15 cellular contexts compared by ENCODE assay signal in the genomic region with DNA sequence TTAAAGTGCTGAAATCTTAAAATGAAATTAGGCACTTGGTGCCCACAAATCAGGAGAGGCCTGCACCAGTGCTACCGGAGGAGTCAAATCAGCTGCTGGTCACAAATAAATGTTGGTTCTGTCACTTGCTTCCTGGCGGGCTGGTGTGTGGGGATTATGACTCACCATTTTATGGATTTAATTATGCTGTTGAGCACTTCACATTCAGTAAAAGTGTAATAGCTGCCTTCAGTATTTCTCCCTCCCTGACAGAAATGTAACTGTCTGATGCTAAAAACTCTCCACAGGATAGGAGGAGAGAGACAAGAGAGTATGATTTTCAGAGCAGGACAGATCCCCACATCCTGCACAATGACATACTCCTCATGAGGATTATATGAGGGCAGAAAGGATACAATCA.
DNase-seq lines count a peak whose midpoint lies in the region; ATAC-seq, FAIRE-seq and TF ChIP-seq lines count a peak whose summit lies in the region.
"Had no signal": no experiment of that assay in that cellular context is flagged by ENCODE, and none has a peak within 500 bp of the region (broad histone marks: within the 10 kb centered on the region; RNA-seq: fewer than 3 reads in every experiment).

No MANE protein-coding gene starts in this region.

- H4K20me1 ChIP-seq in GM23338 (replicated peaks; ENCODE audit: insufficient read depth): no peaks in the 10 kb centered on the region

- no peaks in the 10 kb centered on the region for H3K27me3 ChIP-seq in heart left ventricle
- no peaks in the 10 kb centered on the region for H3K27me3 ChIP-seq in GM23338 (ENCODE audit: insufficient read depth)

- no peak overlapping the region for H3K4me3 Mint-ChIP-seq in GM23338
- H3K4me3 Mint-ChIP-seq: activated T-cell treated with anti-CD3 and anti-CD28 coated beads, Interleukin-2, amount 50 U/mL, for 24 hours; dendritic cell treated with granulocyte-macrophage colony-stimulating factor and Interleukin-4, amounts not matched to agents 40 ng/mL and 50 ng/mL, for 4 days had no signal

- peaks cover 0 to 38% (median 21%) of the 10 kb centered on the region in 12 donors for H3K4me1 ChIP-seq in heart left ventricle
- peaks cover 8% of the 10 kb centered on the region for H3K4me1 ChIP-seq in GM23338 (ENCODE audit: insufficient read depth)

- H3K27ac Mint-ChIP-seq in GM23338: no peak overlapping the region
- H3K27ac Mint-ChIP-seq: activated T-cell treated with anti-CD3 and anti-CD28 coated beads, Interleukin-2, amount 50 U/mL, for 24 hours; dendritic cell treated with granulocyte-macrophage colony-stimulating factor and Interleukin-4, amounts not matched to agents 40 ng/mL and 50 ng/mL, for 4 days had no signal

- 65 to 79% (median 68%) methylated on average over 2 of the region's 2 CpGs for WGBS in heart left ventricle, 4 donors

- peaks cover 3% of the 10 kb centered on the region; the same call in 1 of the 3 replicates for H3K9me3 Mint-ChIP-seq in GM23338
- H3K9me3 Mint-ChIP-seq: activated T-cell treated with anti-CD3 and anti-CD28 coated beads, Interleukin-2, amount 50 U/mL, for 24 hours; dendritic cell treated with granulocyte-macrophage colony-stimulating factor and Interleukin-4, amounts not matched to agents 40 ng/mL and 50 ng/mL, for 4 days had no signal

- DNase-seq in heart left ventricle: peak in 1 of 5 donors; percentile 28
- no peak for DNase-seq in Right ventricle myocardium inferior (ENCODE audit: missing footprints)
- DNase-seq in NCI-H2227 treated with DMSO at 0.1 percent for 48 hours (lab: John Stamatoyannopoulos, UW): peak; percentile 17
- peak; percentile 39 for DNase-seq in fibroblast of peridontal ligament (ENCODE audit: extremely low read depth)
- peak; percentile 38 for DNase-seq in urothelium cell line (ENCODE audit: low spot score)
- DNase-seq in UCSD-AML1 (lab: John Stamatoyannopoulos, UW; ENCODE audit: unreplicated experiment): no peak
- no peak for DNase-seq in GM23338 (ENCODE audit: low spot score)
- DNase-seq: activated T-cell treated with anti-CD3 and anti-CD28 coated beads, Interleukin-2, amount 50 U/mL, for 24 hours; stimulated activated naive CD8-positive, alpha-beta T cell treated with anti-CD3 and anti-CD28 coated beads, Interleukin-15, Interleukin-2, amounts not matched to agents 100 U/mL and 50 U/mL, for 24 hours had no signal

- FAIRE-seq in urothelium cell line (lab: Jason Lieb, UNC): no peak
- FAIRE-seq: GM18507, HepG2, keratinocyte had no signal

- H3K36me3 Mint-ChIP-seq in GM23338 (ENCODE audit: low read depth): no peaks in the 10 kb centered on the region

- TF ChIP-seq CTCF in heart left ventricle (IDR thresholded peaks at IDR 0.05) (no peak), GM23338 (conservative IDR thresholded peaks at IDR 0.05; ENCODE audit: low read depth in 2 of 2) (no peak)

- peaks cover 2% of the 10 kb centered on the region for H3K27me3 Mint-ChIP-seq in GM23338 (ENCODE audit: insufficient read depth, low read depth, poor library complexity)
- H3K27me3 Mint-ChIP-seq: activated T-cell treated with anti-CD3 and anti-CD28 coated beads, Interleukin-2, amount 50 U/mL, for 24 hours; dendritic cell treated with granulocyte-macrophage colony-stimulating factor and Interleukin-4, amounts not matched to agents 40 ng/mL and 50 ng/mL, for 4 days had no signal

- 0 out of 2 replicates have a peak, but pooled peaks cover 3% of the 10 kb centered on the region for H3K79me2 ChIP-seq in GM23338 (replicated peaks; ENCODE audit: insufficient read depth)

- H3K36me3 ChIP-seq in heart left ventricle: peaks cover 0 to 7% (median 0%) of the 10 kb centered on the region in 9 donors
- H3K36me3 ChIP-seq in GM23338 (ENCODE audit: insufficient read depth): no peaks in the 10 kb centered on the region

- intact Hi-C loops in heart left ventricle (cut with DNase I) (loop anchor here in 1 of 10 donors (5.0 kb wide), 1 partner anchor 37 kb away; no protein-coding TSS in a partner anchor), Right ventricle myocardium inferior (cut with DNase I) (no loop called here)

- H3K9me3 ChIP-seq in heart left ventricle: no peaks in the 10 kb centered on the region

- H3K4me3 ChIP-seq in heart left ventricle (no peak overlapping the region), GM23338 (no peak overlapping the region)

- H3K9me2 ChIP-seq in GM23338 (ENCODE audit: insufficient read depth): no peaks in the 10 kb centered on the region

- ATAC-seq in heart left ventricle (peak; percentile 17 to 81 (median 32)), Right ventricle myocardium inferior (no peak), HG03280 (IDR thresholded peaks at IDR 0.05; ENCODE audit: unreplicated experiment) (no peak), GM23338 (no peak)
- ATAC-seq: HepG2; stimulated activated naive CD8-positive, alpha-beta T cell treated with anti-CD3 and anti-CD28 coated beads, Interleukin-15, Interleukin-2, amounts not matched to agents 100 U/mL and 50 U/mL, for 24 hours had no signal

- H3K27ac ChIP-seq in heart left ventricle (no peak overlapping the region), GM23338 (ENCODE audit: low read depth) (no peak overlapping the region)
- H3K27ac ChIP-seq: C4-2B had no signal

- H3K4me2 ChIP-seq in GM23338: no peak overlapping the region

- no peak overlapping the region for H2AFZ ChIP-seq in GM23338

- no peak for TF ChIP-seq POLR2A in heart left ventricle (IDR thresholded peaks at IDR 0.05)

- no peaks in the 10 kb centered on the region for H3F3A ChIP-seq in GM23338 (replicated peaks; ENCODE audit: low read depth)

- H3K4me1 Mint-ChIP-seq in GM23338: peaks cover 4% of the 10 kb centered on the region; the same call in 2 of the 3 replicates

TF ChIP-seq in GM23338, 12 proteins besides CTCF, POLR2A, EP300 and RAD21 (continues in another document):
- TF ChIP-seq ZNF331 (CRISPR knock-in tag; IDR thresholded peaks at IDR 0.05; ENCODE audit: low read depth) (no peak), EZH2phosphoT487 (IDR thresholded peaks at IDR 0.05; ENCODE audit: unreplicated experiment) (no peak), NANOG (IDR thresholded peaks at IDR 0.05; ENCODE audit: borderline replicate concordance) (no peak), CREB1 (CRISPR knock-in tag; IDR thresholded peaks at IDR 0.05; ENCODE audit: low read depth) (no peak), EZH2 (IDR thresholded peaks at IDR 0.05; ENCODE audit: low read depth, unreplicated experiment) (no peak), ZNF114 (CRISPR knock-in tag; IDR thresholded peaks at IDR 0.05) (no peak), POLR2AphosphoS5 (IDR thresholded peaks at IDR 0.05; ENCODE audit: low read depth) (no peak), JUNB (IDR thresholded peaks at IDR 0.05; ENCODE audit: unreplicated experiment) (no peak), STAT1 (IDR thresholded peaks at IDR 0.05; ENCODE audit: unreplicated experiment) (no peak)
- TF ChIP-seq, protein P1, sequence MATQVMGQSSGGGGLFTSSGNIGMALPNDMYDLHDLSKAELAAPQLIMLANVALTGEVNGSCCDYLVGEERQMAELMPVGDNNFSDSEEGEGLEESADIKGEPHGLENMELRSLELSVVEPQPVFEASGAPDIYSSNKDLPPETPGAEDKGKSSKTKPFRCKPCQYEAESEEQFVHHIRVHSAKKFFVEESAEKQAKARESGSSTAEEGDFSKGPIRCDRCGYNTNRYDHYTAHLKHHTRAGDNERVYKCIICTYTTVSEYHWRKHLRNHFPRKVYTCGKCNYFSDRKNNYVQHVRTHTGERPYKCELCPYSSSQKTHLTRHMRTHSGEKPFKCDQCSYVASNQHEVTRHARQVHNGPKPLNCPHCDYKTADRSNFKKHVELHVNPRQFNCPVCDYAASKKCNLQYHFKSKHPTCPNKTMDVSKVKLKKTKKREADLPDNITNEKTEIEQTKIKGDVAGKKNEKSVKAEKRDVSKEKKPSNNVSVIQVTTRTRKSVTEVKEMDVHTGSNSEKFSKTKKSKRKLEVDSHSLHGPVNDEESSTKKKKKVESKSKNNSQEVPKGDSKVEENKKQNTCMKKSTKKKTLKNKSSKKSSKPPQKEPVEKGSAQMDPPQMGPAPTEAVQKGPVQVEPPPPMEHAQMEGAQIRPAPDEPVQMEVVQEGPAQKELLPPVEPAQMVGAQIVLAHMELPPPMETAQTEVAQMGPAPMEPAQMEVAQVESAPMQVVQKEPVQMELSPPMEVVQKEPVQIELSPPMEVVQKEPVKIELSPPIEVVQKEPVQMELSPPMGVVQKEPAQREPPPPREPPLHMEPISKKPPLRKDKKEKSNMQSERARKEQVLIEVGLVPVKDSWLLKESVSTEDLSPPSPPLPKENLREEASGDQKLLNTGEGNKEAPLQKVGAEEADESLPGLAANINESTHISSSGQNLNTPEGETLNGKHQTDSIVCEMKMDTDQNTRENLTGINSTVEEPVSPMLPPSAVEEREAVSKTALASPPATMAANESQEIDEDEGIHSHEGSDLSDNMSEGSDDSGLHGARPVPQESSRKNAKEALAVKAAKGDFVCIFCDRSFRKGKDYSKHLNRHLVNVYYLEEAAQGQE (IDR thresholded peaks at IDR 0.05; ENCODE audit: unreplicated experiment): no peak
- TF ChIP-seq, protein P2, sequence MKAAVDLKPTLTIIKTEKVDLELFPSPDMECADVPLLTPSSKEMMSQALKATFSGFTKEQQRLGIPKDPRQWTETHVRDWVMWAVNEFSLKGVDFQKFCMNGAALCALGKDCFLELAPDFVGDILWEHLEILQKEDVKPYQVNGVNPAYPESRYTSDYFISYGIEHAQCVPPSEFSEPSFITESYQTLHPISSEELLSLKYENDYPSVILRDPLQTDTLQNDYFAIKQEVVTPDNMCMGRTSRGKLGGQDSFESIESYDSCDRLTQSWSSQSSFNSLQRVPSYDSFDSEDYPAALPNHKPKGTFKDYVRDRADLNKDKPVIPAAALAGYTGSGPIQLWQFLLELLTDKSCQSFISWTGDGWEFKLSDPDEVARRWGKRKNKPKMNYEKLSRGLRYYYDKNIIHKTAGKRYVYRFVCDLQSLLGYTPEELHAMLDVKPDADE (IDR thresholded peaks at IDR 0.05): no peak

Comparison
In these comparisons a context has a peak if more than half of its experiments do, and no peak if none do; other contexts are left out.
1. ATAC-seq: peak in heart left ventricle (4 of 4); none in Right ventricle myocardium inferior (single experiment), HG03280 (single experiment) and GM23338 (single experiment).
2. DNase-seq: peak in NCI-H2227 treated with DMSO at 0.1 percent for 48 hours (single experiment), fibroblast of peridontal ligament (single experiment) and urothelium cell line (single experiment); none in Right ventricle myocardium inferior (single experiment), UCSD-AML1 (single experiment) and GM23338 (single experiment).